1 cellular context compared by ENCODE assay signal in the genomic region with DNA sequence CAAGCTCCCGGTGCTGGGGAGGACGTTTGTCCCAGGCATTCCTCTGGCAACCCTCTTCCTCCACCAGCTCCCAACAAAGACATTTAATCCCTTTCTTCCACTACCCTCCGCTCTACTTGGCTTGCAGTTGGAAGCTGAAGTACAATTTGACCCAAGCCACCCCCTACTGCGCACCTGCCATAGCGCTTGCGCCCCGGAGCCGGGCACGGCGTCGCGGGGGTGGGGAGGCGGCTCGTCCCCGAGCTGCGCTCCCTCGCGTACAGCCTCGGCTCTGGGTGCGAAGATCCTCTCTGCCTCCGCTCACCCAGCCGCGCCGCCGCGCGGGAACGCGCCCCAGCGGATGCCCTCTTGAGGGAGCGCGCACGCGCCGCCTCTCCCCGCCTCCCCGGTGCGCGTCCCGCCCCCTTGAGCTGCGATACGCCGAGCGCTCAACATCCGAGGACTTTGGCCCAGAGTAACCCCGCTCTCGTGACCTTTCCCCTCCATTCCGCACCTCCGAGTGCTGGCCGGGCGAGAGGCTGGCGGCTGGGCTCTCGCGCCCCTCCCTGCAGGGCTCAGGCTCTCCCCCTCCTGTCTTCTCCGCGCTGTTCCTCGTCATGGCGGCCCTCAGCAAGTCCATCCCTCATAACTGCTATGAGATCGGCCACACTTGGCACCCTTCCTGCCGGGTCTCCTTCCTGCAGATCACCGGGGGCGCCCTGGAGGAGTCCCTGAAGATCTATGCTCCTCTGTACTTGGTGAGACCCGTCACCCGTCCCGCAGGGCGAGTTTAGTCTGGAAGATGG.
TF ChIP-seq lines count a peak whose summit lies in the region.

Gene TMEM135, plus strand, starts transcription at position 485 of the 785 bp plus-strand sequence. Its CDS starts 112 bp downstream, at position 597.

TF ChIP-seq in HEK293, 187 proteins besides CTCF, POLR2A, EP300 and RAD21 (continued from another document and continues in another):
- TF ChIP-seq, protein P1, sequence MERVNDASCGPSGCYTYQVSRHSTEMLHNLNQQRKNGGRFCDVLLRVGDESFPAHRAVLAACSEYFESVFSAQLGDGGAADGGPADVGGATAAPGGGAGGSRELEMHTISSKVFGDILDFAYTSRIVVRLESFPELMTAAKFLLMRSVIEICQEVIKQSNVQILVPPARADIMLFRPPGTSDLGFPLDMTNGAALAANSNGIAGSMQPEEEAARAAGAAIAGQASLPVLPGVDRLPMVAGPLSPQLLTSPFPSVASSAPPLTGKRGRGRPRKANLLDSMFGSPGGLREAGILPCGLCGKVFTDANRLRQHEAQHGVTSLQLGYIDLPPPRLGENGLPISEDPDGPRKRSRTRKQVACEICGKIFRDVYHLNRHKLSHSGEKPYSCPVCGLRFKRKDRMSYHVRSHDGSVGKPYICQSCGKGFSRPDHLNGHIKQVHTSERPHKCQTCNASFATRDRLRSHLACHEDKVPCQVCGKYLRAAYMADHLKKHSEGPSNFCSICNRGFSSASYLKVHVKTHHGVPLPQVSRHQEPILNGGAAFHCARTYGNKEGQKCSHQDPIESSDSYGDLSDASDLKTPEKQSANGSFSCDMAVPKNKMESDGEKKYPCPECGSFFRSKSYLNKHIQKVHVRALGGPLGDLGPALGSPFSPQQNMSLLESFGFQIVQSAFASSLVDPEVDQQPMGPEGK (tag by site-specific recombination; IDR thresholded peaks at IDR 0.05) = peak; percentile 73
- TF ChIP-seq ZNF24 (tag by site-specific recombination; IDR thresholded peaks at IDR 0.05) = no peak
- TF ChIP-seq ZNF629 (tag by site-specific recombination; IDR thresholded peaks at IDR 0.05) = peak; percentile 50; the same call in 1 of the 2 replicates
- TF ChIP-seq, protein P2, sequence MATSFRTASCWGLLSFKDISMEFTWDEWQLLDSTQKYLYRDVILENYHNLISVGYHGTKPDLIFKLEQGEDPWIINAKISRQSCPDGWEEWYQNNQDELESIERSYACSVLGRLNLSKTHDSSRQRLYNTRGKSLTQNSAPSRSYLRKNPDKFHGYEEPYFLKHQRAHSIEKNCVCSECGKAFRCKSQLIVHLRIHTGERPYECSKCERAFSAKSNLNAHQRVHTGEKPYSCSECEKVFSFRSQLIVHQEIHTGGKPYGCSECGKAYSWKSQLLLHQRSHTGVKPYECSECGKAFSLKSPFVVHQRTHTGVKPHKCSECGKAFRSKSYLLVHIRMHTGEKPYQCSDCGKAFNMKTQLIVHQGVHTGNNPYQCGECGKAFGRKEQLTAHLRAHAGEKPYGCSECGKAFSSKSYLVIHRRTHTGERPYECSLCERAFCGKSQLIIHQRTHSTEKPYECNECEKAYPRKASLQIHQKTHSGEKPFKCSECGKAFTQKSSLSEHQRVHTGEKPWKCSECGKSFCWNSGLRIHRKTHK (tag by site-specific recombination; IDR thresholded peaks at IDR 0.05) = no peak
- TF ChIP-seq ZNF510 (tag by site-specific recombination; IDR thresholded peaks at IDR 0.05; ENCODE audit: insufficient replicate concordance) = no peak
- TF ChIP-seq KLF16 (tag by site-specific recombination; IDR thresholded peaks at IDR 0.05) = peak; percentile 84
- TF ChIP-seq KLF8 (tag by site-specific recombination; IDR thresholded peaks at IDR 0.05) = no peak; the same call in 1 of the 2 replicates
- no peak for TF ChIP-seq PRDM2 (tag by site-specific recombination; IDR thresholded peaks at IDR 0.05; ENCODE audit: borderline replicate concordance)
- TF ChIP-seq ZNF791 (tag by site-specific recombination; IDR thresholded peaks at IDR 0.05) = no peak
- TF ChIP-seq ZNF48 (tag by site-specific recombination; IDR thresholded peaks at IDR 0.05) = no peak
- TF ChIP-seq EGR2 (tag by site-specific recombination; IDR thresholded peaks at IDR 0.05; ENCODE audit: low read depth) = peak; percentile 38; the same call in 1 of the 2 replicates
- TF ChIP-seq MZF1 (tag by site-specific recombination; IDR thresholded peaks at IDR 0.05; ENCODE audit: borderline replicate concordance) = no peak
- no peak for TF ChIP-seq ZSCAN5A (tag by site-specific recombination; IDR thresholded peaks at IDR 0.05)
- no peak for TF ChIP-seq ZNF157 (tag by site-specific recombination; IDR thresholded peaks at IDR 0.05)
- TF ChIP-seq ZNF560 (tag by site-specific recombination; IDR thresholded peaks at IDR 0.05; ENCODE audit: borderline replicate concordance) = no peak
- no peak for TF ChIP-seq ZNF138 (tag by site-specific recombination; IDR thresholded peaks at IDR 0.05; ENCODE audit: borderline replicate concordance)
- no peak for TF ChIP-seq SETDB1 (IDR thresholded peaks at IDR 0.05; ENCODE audit: insufficient read length, low read length)
- TF ChIP-seq ZNF654 (tag by site-specific recombination; IDR thresholded peaks at IDR 0.05; ENCODE audit: low read depth) = no peak
- no peak for TF ChIP-seq ZNF354C (tag by site-specific recombination; IDR thresholded peaks at IDR 0.05; ENCODE audit: borderline replicate concordance, low read depth)
- no peak for TF ChIP-seq SALL2 (tag by site-specific recombination; IDR thresholded peaks at IDR 0.05; ENCODE audit: borderline replicate concordance)
- no peak for TF ChIP-seq ZNF677 (tag by site-specific recombination; IDR thresholded peaks at IDR 0.05)
- no peak for TF ChIP-seq ZNF664 (tag by site-specific recombination; IDR thresholded peaks at IDR 0.05)
- no peak for TF ChIP-seq ZNF518A (tag by site-specific recombination; conservative IDR thresholded peaks at IDR 0.05; ENCODE audit: low read depth)
- TF ChIP-seq ZXDB (tag by site-specific recombination; IDR thresholded peaks at IDR 0.05) = 0 out of 2 replicates have a peak, but pooled peaks have one; percentile 47
- no peak for TF ChIP-seq ZNF555 (tag by site-specific recombination; conservative IDR thresholded peaks at IDR 0.05)
- TF ChIP-seq, protein P3, sequence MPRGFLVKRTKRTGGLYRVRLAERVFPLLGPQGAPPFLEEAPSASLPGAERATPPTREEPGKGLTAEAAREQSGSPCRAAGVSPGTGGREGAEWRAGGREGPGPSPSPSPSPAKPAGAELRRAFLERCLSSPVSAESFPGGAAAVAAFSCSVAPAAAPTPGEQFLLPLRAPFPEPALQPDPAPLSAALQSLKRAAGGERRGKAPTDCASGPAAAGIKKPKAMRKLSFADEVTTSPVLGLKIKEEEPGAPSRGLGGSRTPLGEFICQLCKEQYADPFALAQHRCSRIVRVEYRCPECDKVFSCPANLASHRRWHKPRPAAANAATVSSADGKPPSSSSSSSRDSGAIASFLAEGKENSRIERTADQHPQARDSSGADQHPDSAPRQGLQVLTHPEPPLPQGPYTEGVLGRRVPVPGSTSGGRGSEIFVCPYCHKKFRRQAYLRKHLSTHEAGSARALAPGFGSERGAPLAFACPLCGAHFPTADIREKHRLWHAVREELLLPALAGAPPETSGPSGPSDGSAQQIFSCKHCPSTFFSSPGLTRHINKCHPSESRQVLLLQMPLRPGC (tag by site-specific recombination; IDR thresholded peaks at IDR 0.05) = no peak
- TF ChIP-seq ZEB2 (tag by site-specific recombination; IDR thresholded peaks at IDR 0.05) = peak; percentile 87
- TF ChIP-seq ZNF768 (tag by site-specific recombination; IDR thresholded peaks at IDR 0.05) = no peak
- 0 out of 2 replicates have a peak, but pooled peaks have one; percentile 44 for TF ChIP-seq ZNF660 (tag by site-specific recombination; IDR thresholded peaks at IDR 0.05)
- TF ChIP-seq ZNF514 (tag by site-specific recombination; IDR thresholded peaks at IDR 0.05) = no peak
- no peak for TF ChIP-seq PRDM1 (tag by site-specific recombination; IDR thresholded peaks at IDR 0.05)
- no peak for TF ChIP-seq ZNF549 (tag by site-specific recombination; IDR thresholded peaks at IDR 0.05)
- no peak for TF ChIP-seq ZNF10 (tag by site-specific recombination; IDR thresholded peaks at IDR 0.05)
- TF ChIP-seq RBAK (tag by site-specific recombination; IDR thresholded peaks at IDR 0.05) = no peak
- peak; percentile 69; the same call in 1 of the 2 replicates for TF ChIP-seq BCL11A (tag by site-specific recombination; IDR thresholded peaks at IDR 0.05; ENCODE audit: low read depth)
- no peak for TF ChIP-seq ZNF37A (tag by site-specific recombination; IDR thresholded peaks at IDR 0.05)
